19 cellular contexts compared by ENCODE assay signal in the genomic region with DNA sequence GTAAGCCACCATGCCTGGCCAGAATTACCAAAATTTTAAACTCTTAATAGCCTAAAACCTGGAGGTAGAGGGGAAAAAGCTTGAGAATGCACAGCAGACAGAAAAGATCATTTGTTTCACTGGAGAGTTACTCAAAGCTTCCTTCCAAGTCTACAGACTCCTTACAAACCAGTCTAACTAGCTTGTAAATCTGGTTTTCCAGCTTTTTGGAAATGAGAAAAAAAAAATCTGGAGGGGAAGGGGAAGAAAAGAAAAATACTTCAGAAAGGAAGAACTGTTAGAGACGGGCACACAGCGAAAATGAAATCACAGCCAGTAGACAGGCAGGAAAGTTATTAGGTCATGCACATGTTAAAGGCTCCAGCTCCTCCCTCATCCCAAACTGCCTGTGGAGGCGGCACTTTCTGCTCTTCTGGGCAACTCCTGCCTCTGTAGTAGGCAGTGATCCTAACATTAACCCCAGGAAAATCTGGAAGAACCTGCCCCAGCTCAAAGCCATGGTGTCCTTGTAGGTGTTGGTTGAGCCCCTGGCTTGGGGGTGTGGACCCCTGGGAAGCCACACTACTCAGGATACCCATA.
"Had no signal": no experiment of that assay in that cellular context is flagged by ENCODE, and none has a peak within 500 bp of the region (broad histone marks: within the 10 kb centered on the region; RNA-seq: fewer than 3 reads in every experiment).

No MANE protein-coding gene starts in this region.

- ATAC-seq: activated CD8-positive, alpha-beta memory T cell treated with anti-CD3 and anti-CD28 coated beads, Interleukin-2, amount 10 ng/mL, durations not matched to agents 7 days and 5 days; body of pancreas; gastrocnemius medialis; heart left ventricle; natural killer cell; pancreas; sciatic nerve; stimulated activated effector memory CD8-positive, alpha-beta T cell treated with anti-CD3 and anti-CD28 coated beads, Interleukin-12 subunit alpha, Interleukin-12 subunit beta, amount 100 ng/mL, for 72 hours had no signal

- H3K4me3 ChIP-seq: body of pancreas, dorsolateral prefrontal cortex, gastrocnemius medialis, heart left ventricle, pancreas, stomach, testis had no signal

- H3K4me1 ChIP-seq: body of pancreas, gastrocnemius medialis, pancreas had no signal

- H3K4me3 Mint-ChIP-seq: activated CD4-positive, alpha-beta memory T cell treated with anti-CD3 and anti-CD28 coated beads, Interleukin-2, amount 10 ng/mL, durations not matched to agents 7 days and 5 days; activated CD8-positive, alpha-beta memory T cell treated with anti-CD3 and anti-CD28 coated beads, Interleukin-2, amount 10 ng/mL, durations not matched to agents 7 days and 5 days; activated naive CD8-positive, alpha-beta T cell treated with anti-CD3 and anti-CD28 coated beads, Interleukin-2, amount 10 ng/mL, durations not matched to agents 7 days and 5 days; natural killer cell; stimulated activated effector memory CD8-positive, alpha-beta T cell treated with anti-CD3 and anti-CD28 coated beads, Interleukin-12 subunit alpha, Interleukin-12 subunit beta, amount 100 ng/mL, for 72 hours had no signal

- H3K27ac Mint-ChIP-seq: activated CD4-positive, alpha-beta memory T cell treated with anti-CD3 and anti-CD28 coated beads, Interleukin-2, amount 10 ng/mL, durations not matched to agents 7 days and 5 days; activated CD8-positive, alpha-beta memory T cell treated with anti-CD3 and anti-CD28 coated beads, Interleukin-2, amount 10 ng/mL, durations not matched to agents 7 days and 5 days; activated naive CD8-positive, alpha-beta T cell treated with anti-CD3 and anti-CD28 coated beads, Interleukin-2, amount 10 ng/mL, durations not matched to agents 7 days and 5 days; natural killer cell; stimulated activated effector memory CD8-positive, alpha-beta T cell treated with anti-CD3 and anti-CD28 coated beads, Interleukin-12 subunit alpha, Interleukin-12 subunit beta, amount 100 ng/mL, for 72 hours had no signal

- H3K9me3 ChIP-seq: body of pancreas, gastrocnemius medialis, heart left ventricle, neutrophil, pancreas, stomach, testis had no signal

- DNase-seq: activated CD4-positive, alpha-beta memory T cell treated with anti-CD3 and anti-CD28 coated beads, Interleukin-2, amount 10 ng/mL, durations not matched to agents 7 days and 5 days; activated CD4-positive, alpha-beta T cell treated with anti-CD3 and anti-CD28 coated beads for 4 hours; activated CD8-positive, alpha-beta memory T cell treated with anti-CD3 and anti-CD28 coated beads, Interleukin-2, amount 10 ng/mL, durations not matched to agents 7 days and 5 days; activated naive CD8-positive, alpha-beta T cell treated with anti-CD3 and anti-CD28 coated beads, Interleukin-2, amount 10 ng/mL, durations not matched to agents 7 days and 5 days; body of pancreas; central memory CD4-positive, alpha-beta T cell; dorsolateral prefrontal cortex; gastrocnemius medialis; heart left ventricle; natural killer cell; pancreas; stimulated activated CD4-positive, alpha-beta T cell treated with anti-CD3 and anti-CD28 coated beads, Interleukin-4, amount 100 ng/mL, for 24 hours; stomach; T-helper 2 cell; testis had no signal

- H3K27me3 ChIP-seq: body of pancreas, dorsolateral prefrontal cortex, gastrocnemius medialis, heart left ventricle, neutrophil, pancreas, stomach, testis had no signal

- H3K9me3 Mint-ChIP-seq: activated CD4-positive, alpha-beta memory T cell treated with anti-CD3 and anti-CD28 coated beads, Interleukin-2, amount 10 ng/mL, durations not matched to agents 7 days and 5 days; activated naive CD8-positive, alpha-beta T cell treated with anti-CD3 and anti-CD28 coated beads, Interleukin-2, amount 10 ng/mL, durations not matched to agents 7 days and 5 days; natural killer cell; stimulated activated effector memory CD8-positive, alpha-beta T cell treated with anti-CD3 and anti-CD28 coated beads, Interleukin-12 subunit alpha, Interleukin-12 subunit beta, amount 100 ng/mL, for 72 hours had no signal

- H3K4me1 Mint-ChIP-seq: activated CD4-positive, alpha-beta memory T cell treated with anti-CD3 and anti-CD28 coated beads, Interleukin-2, amount 10 ng/mL, durations not matched to agents 7 days and 5 days; activated CD8-positive, alpha-beta memory T cell treated with anti-CD3 and anti-CD28 coated beads, Interleukin-2, amount 10 ng/mL, durations not matched to agents 7 days and 5 days; activated naive CD8-positive, alpha-beta T cell treated with anti-CD3 and anti-CD28 coated beads, Interleukin-2, amount 10 ng/mL, durations not matched to agents 7 days and 5 days; natural killer cell; stimulated activated effector memory CD8-positive, alpha-beta T cell treated with anti-CD3 and anti-CD28 coated beads, Interleukin-12 subunit alpha, Interleukin-12 subunit beta, amount 100 ng/mL, for 72 hours had no signal

- H3K27me3 Mint-ChIP-seq: activated CD4-positive, alpha-beta memory T cell treated with anti-CD3 and anti-CD28 coated beads, Interleukin-2, amount 10 ng/mL, durations not matched to agents 7 days and 5 days; activated CD8-positive, alpha-beta memory T cell treated with anti-CD3 and anti-CD28 coated beads, Interleukin-2, amount 10 ng/mL, durations not matched to agents 7 days and 5 days; activated naive CD8-positive, alpha-beta T cell treated with anti-CD3 and anti-CD28 coated beads, Interleukin-2, amount 10 ng/mL, durations not matched to agents 7 days and 5 days had no signal

- H3K27ac ChIP-seq: body of pancreas, dorsolateral prefrontal cortex, epithelial cell of prostate, gastrocnemius medialis, heart left ventricle, neutrophil, pancreas, stomach, testis had no signal
